Comparison of ENCODE assay signal across 17 cellular contexts in genomic region chr3:98010194-98010882, GRCh38. TPM values are rescaled to one million over a fixed set of nuclear protein-coding genes. Genes with fewer than 3 reads are reported as not detected.
DNase-seq lines count a peak whose midpoint lies in the region; ATAC-seq and TF ChIP-seq lines count a peak whose summit lies in the region.
"Had no signal": no experiment of that assay in that cellular context is flagged by ENCODE, and none has a peak within 500 bp of the region (broad histone marks: within the 10 kb centered on the region; RNA-seq: fewer than 3 reads in every experiment).

No MANE protein-coding gene starts in this region.

- no peak overlapping the region for H3K27ac ChIP-seq in WERI-Rb-1
- H3K27ac ChIP-seq: BLaER1 treated with 17β-estradiol and CSF1 and Interleukin-3, amounts not matched to agents 10 nM and 100 nM; GM23248 had no signal

- ATAC-seq in sciatic nerve = no peak
- no peak for ATAC-seq in HG03097 (IDR thresholded peaks at IDR 0.05; ENCODE audit: low FRiP score, unreplicated experiment)

- H3K9me3 ChIP-seq in WERI-Rb-1 (ENCODE audit: severe bottlenecking) = no peaks in the 10 kb centered on the region
- H3K9me3 ChIP-seq: BLaER1 treated with 17β-estradiol and CSF1 and Interleukin-3, amounts not matched to agents 10 nM and 100 nM had no signal

- H3K4me3 ChIP-seq in WERI-Rb-1 (ENCODE audit: low read depth, low read length) = no peak overlapping the region
- H3K4me3 ChIP-seq: BLaER1 treated with 17β-estradiol and CSF1 and Interleukin-3, amounts not matched to agents 10 nM and 100 nM; GM23248 had no signal

- DNase-seq in HuH-7 (ENCODE audit: low spot score) (peak; percentile 56), WERI-Rb-1 (peak; percentile 30), left kidney (ENCODE audit: low read depth, low spot score) (peak; percentile 14), renal cortical epithelial cell (ENCODE audit: low read depth) (peak; percentile 9), HCEC 1CT (no peak), sciatic nerve (ENCODE audit: low spot score) (no peak)
- DNase-seq in activated CD4-positive, alpha-beta T cell treated with anti-CD3 and anti-CD28 coated beads for 48 hours = no peak
- DNase-seq: CD8-positive, alpha-beta memory T cell; GM23248; KG1; NCI-H1417; NCI-H187; NCI-H2227 treated with DMSO at 0.1 percent for 48 hours; NCI-H510A treated with DMSO at 0.1 percent for 48 hours; NCI-H82 had no signal

- intact Hi-C loops in sciatic nerve (cut with DNase I) = no loop called here

- H3K27me3 ChIP-seq in WERI-Rb-1 (ENCODE audit: insufficient read depth, low read depth, severe bottlenecking) = no peaks in the 10 kb centered on the region
- H3K27me3 ChIP-seq: BLaER1 treated with 17β-estradiol and CSF1 and Interleukin-3, amounts not matched to agents 10 nM and 100 nM had no signal

- H3K36me3 ChIP-seq in WERI-Rb-1 = no peaks in the 10 kb centered on the region
- H3K36me3 ChIP-seq: BLaER1 treated with 17β-estradiol and CSF1 and Interleukin-3, amounts not matched to agents 10 nM and 100 nM had no signal

- TF ChIP-seq CTCF in WERI-Rb-1 (IDR thresholded peaks at IDR 0.05; ENCODE audit: low read depth, low read length) = 0 out of 2 replicates have a peak, but pooled peaks have one; percentile 5

RNA-seq across cellular contexts. Expression of gene GABRR3, which starts 24.8 kb away (rescaled TPM):
- total RNA-seq in renal cortical epithelial cell (not detected in 2 replicates), sciatic nerve (not detected)
- total RNA-seq: CD8-positive, alpha-beta memory T cell; GM23248 had no signal

RNA-seq across cellular contexts. Expression of gene RIOX2, which starts 38.1 kb away (rescaled TPM):
- total RNA-seq in renal cortical epithelial cell = 29.6 and 40.8 TPM in 2 replicates
- 36.0 TPM for total RNA-seq in sciatic nerve

Comparison
In these comparisons a context has a peak if more than half of its experiments do, and no peak if none do; other contexts are left out.
1. DNase-seq: peak in HuH-7 (single experiment), WERI-Rb-1 (single experiment), left kidney (single experiment) and renal cortical epithelial cell (single experiment); none in activated CD4-positive, alpha-beta T cell treated with anti-CD3 and anti-CD28 coated beads for 48 hours (single experiment), HCEC 1CT (single experiment) and sciatic nerve (single experiment).